13 cellular contexts compared by ENCODE assay signal in genomic region chrX:12958059-12958458, GRCh38. TPM values are rescaled to one million over a fixed set of nuclear protein-coding genes. Genes with fewer than 3 reads are reported as not detected.
DNase-seq lines count a peak whose midpoint lies in the region; ATAC-seq and TF ChIP-seq lines count a peak whose summit lies in the region.
"Had no signal": no experiment of that assay in that cellular context is flagged by ENCODE, and none has a peak within 500 bp of the region (broad histone marks: within the 10 kb centered on the region; RNA-seq: fewer than 3 reads in every experiment).

No MANE protein-coding gene starts in this region.

- no peak overlapping the region for H3K9ac ChIP-seq in KMS-11

- peaks cover 2% of the 10 kb centered on the region for H3K9me3 Mint-ChIP-seq in activated CD4-positive, alpha-beta T cell treated with anti-CD3 and anti-CD28 coated beads for 36 hours (ENCODE audit: low read depth)
- peaks cover 5 to 8% of the 10 kb centered on the region in 2 donors for H3K9me3 Mint-ChIP-seq in activated naive CD4-positive, alpha-beta T cell treated with anti-CD3 and anti-CD28 coated beads, Interleukin-2, amount 50 U/mL, for 72 hours

- no peaks in the 10 kb centered on the region for H4K20me1 ChIP-seq in KMS-11 (ENCODE audit: insufficient read depth)

- peak overlapping the region; percentile 64 for H3K4me3 Mint-ChIP-seq in activated CD4-positive, alpha-beta T cell treated with anti-CD3 and anti-CD28 coated beads for 36 hours

- H3K4me2 ChIP-seq in KMS-11 = no peak overlapping the region

- H3K4me1 Mint-ChIP-seq in activated CD4-positive, alpha-beta T cell treated with anti-CD3 and anti-CD28 coated beads for 36 hours = peaks cover 73% of the 10 kb centered on the region

- H3K27me3 Mint-ChIP-seq in activated CD4-positive, alpha-beta T cell treated with anti-CD3 and anti-CD28 coated beads for 36 hours = no peaks in the 10 kb centered on the region

- TF ChIP-seq CTCF in KMS-11 (conservative IDR thresholded peaks at IDR 0.05; ENCODE audit: low read depth, low read length) (no peak), neutrophil (IDR thresholded peaks at IDR 0.05) (no peak), coronary artery (IDR thresholded peaks at IDR 0.05) (no peak)

- peak overlapping the region; percentile 96; the same call in 1 of the 2 replicates for H3K27ac ChIP-seq in KMS-11
- peak overlapping the region; percentile 99 for H3K27ac ChIP-seq in neutrophil
- peak overlapping the region in 1 of 2 donors; percentile 1 for H3K27ac ChIP-seq in coronary artery
- H3K27ac ChIP-seq: 22Rv1, right atrium auricular region had no signal

- intact Hi-C loops in activated CD4-positive, alpha-beta T cell treated with anti-CD3 and anti-CD28 coated beads for 36 hours (cut with DNase I, micrococcal nuclease) = loop anchor here in 1 of 2 experiments (5.0 kb wide), 1 partner anchor 729 kb away; the partner anchor contains the start of gene RAB9A

- CTCF ChIA-PET in activated CD4-positive, alpha-beta T cell treated with anti-CD3 and anti-CD28 coated beads for 36 hours (lab: Charles Lee) = interaction anchor here (0.6 to 1.6 kb wide), 3 partner anchors 10 to 17 kb away, joined by 4 to 6 read pairs (median 5); partner anchors contain the start of gene TMSB4X

- ATAC-seq in activated CD4-positive, alpha-beta T cell treated with anti-CD3 and anti-CD28 coated beads for 36 hours = no peak
- ATAC-seq in activated naive CD4-positive, alpha-beta T cell treated with anti-CD3 and anti-CD28 coated beads, Interleukin-2, amount 50 U/mL, for 72 hours = no peak
- ATAC-seq in HG03354 (IDR thresholded peaks at IDR 0.05; ENCODE audit: poor library complexity, severe bottlenecking, unreplicated experiment) = no peak
- no peak for ATAC-seq in HG03571 (IDR thresholded peaks at IDR 0.05; ENCODE audit: unreplicated experiment)

- H3K9me3 ChIP-seq in neutrophil = no peaks in the 10 kb centered on the region
- H3K9me3 ChIP-seq: right atrium auricular region had no signal

- no peaks in the 10 kb centered on the region for H3K79me2 ChIP-seq in KMS-11 (ENCODE audit: insufficient read depth, low read depth)

- peaks cover 49% of the 10 kb centered on the region for H3K4me1 ChIP-seq in KMS-11 (ENCODE audit: low read depth, poor library complexity, severe bottlenecking)
- peaks cover 51 to 77% of the 10 kb centered on the region in 2 experiments for H3K4me1 ChIP-seq in neutrophil (ENCODE audit: control insufficient read depth in 1 of 2, insufficient read depth in 1 of 2, low read depth in 1 of 2, low read length in 1 of 2)

- DNase-seq in activated CD4-positive, alpha-beta T cell treated with anti-CD3 and anti-CD28 coated beads for 36 hours = no peak
- no peak for DNase-seq in activated CD4-positive, alpha-beta T cell treated with anti-CD3 and anti-CD28 coated beads for 48 hours
- no peak for DNase-seq in activated naive CD4-positive, alpha-beta T cell treated with anti-CD3 and anti-CD28 coated beads, Interleukin-2, amount 50 U/mL, for 72 hours (ENCODE audit: low spot score in 2 of 2)
- DNase-seq in coronary artery (ENCODE audit: low spot score) = no peak
- DNase-seq: cerebellar nuclear complex, KG1 had no signal

- peaks cover 6% of the 10 kb centered on the region for H3K36me3 Mint-ChIP-seq in activated CD4-positive, alpha-beta T cell treated with anti-CD3 and anti-CD28 coated beads for 36 hours (ENCODE audit: low read depth)
- H3K36me3 Mint-ChIP-seq in activated naive CD4-positive, alpha-beta T cell treated with anti-CD3 and anti-CD28 coated beads, Interleukin-2, amount 50 U/mL, for 72 hours = peaks cover 9 to 16% of the 10 kb centered on the region in 2 donors

- H3K27me3 ChIP-seq in KMS-11 (ENCODE audit: insufficient read depth, low read depth) = no peaks in the 10 kb centered on the region
- H3K27me3 ChIP-seq in neutrophil = no peaks in the 10 kb centered on the region
- H3K27me3 ChIP-seq: right atrium auricular region had no signal

- H3K4me3 ChIP-seq in KMS-11 (IDR thresholded peaks at IDR 0.05; ENCODE audit: insufficient read depth, low read depth, low read length) = no peak overlapping the region
- peak overlapping the region; percentile 64 to 77 for H3K4me3 ChIP-seq in neutrophil (ENCODE audit: low read depth in 1 of 2, low read length in 1 of 2)
- no peak overlapping the region for H3K4me3 ChIP-seq in coronary artery
- H3K4me3 ChIP-seq: right atrium auricular region had no signal

- H3K27ac Mint-ChIP-seq in activated CD4-positive, alpha-beta T cell treated with anti-CD3 and anti-CD28 coated beads for 36 hours = peak overlapping the region; percentile 92
- peak overlapping the region; percentile 98 for H3K27ac Mint-ChIP-seq in activated naive CD4-positive, alpha-beta T cell treated with anti-CD3 and anti-CD28 coated beads, Interleukin-2, amount 50 U/mL, for 72 hours

- H3K36me3 ChIP-seq in KMS-11 (ENCODE audit: insufficient read depth) (no peaks in the 10 kb centered on the region), neutrophil (no peaks in the 10 kb centered on the region)
- H3K36me3 ChIP-seq: right atrium auricular region had no signal

- POLR2A ChIA-PET in activated CD4-positive, alpha-beta T cell treated with anti-CD3 and anti-CD28 coated beads for 36 hours (lab: Charles Lee) = interaction anchor here (0.8 to 3.9 kb wide), 5 partner anchors 10 to 737 kb away, joined by 3 to 27 read pairs (median 6); partner anchors contain the start of gene TMSB4X

- H2AFZ ChIP-seq in KMS-11 (ENCODE audit: low read depth) = no peak overlapping the region

RNA-seq across cellular contexts. Expression of gene TMSB4X, which starts 16.9 kb away (rescaled TPM):
- 1,000 to 10,000 TPM; 3,666 to 4,468 TPM for total RNA-seq in activated CD4-positive, alpha-beta T cell treated with anti-CD3 and anti-CD28 coated beads for 36 hours
- over 10,000 TPM in 1 of 2 donors, 1,000 to 10,000 TPM in 1; 8,550 to 11,762 TPM for total RNA-seq in activated naive CD4-positive, alpha-beta T cell treated with anti-CD3 and anti-CD28 coated beads, Interleukin-2, amount 50 U/mL, for 72 hours

RNA-seq across cellular contexts. Expression of gene TLR8, which starts 51.6 kb away (rescaled TPM):
- total RNA-seq in activated CD4-positive, alpha-beta T cell treated with anti-CD3 and anti-CD28 coated beads for 36 hours = not detected
- not detected for total RNA-seq in activated naive CD4-positive, alpha-beta T cell treated with anti-CD3 and anti-CD28 coated beads, Interleukin-2, amount 50 U/mL, for 72 hours
- total RNA-seq: T-helper 1 cell treated with Interleukin-12 subunit alpha and Interleukin-12 subunit beta and Interleukin-4 antibody, amounts not matched to agents 30 ng/mL and 1 ng/mL, for 36 hours had no signal

Comparison
In these comparisons a context has a peak if more than half of its experiments do, and no peak if none do; other contexts are left out.
1. H3K4me3 ChIP-seq: peak in neutrophil (2 of 2); none in KMS-11 (single experiment) and coronary artery (single experiment).